ENCODE assay signal across 9 cellular contexts in genomic region chr3:172635588-172635987, GRCh38.
DNase-seq lines count a peak whose midpoint lies in the region; ATAC-seq, FAIRE-seq and TF ChIP-seq lines count a peak whose summit lies in the region.
"Had no signal": no experiment of that assay in that cellular context is flagged by ENCODE, and none has a peak within 500 bp of the region (broad histone marks: within the 10 kb centered on the region; RNA-seq: fewer than 3 reads in every experiment).

No MANE protein-coding gene starts in this region.

- H3K27ac ChIP-seq in coronary artery = no peak overlapping the region
- H3K27ac ChIP-seq: thoracic aorta had no signal

- peak; percentile 81 for ATAC-seq in GM19438 (IDR thresholded peaks at IDR 0.05; ENCODE audit: low read depth, unreplicated experiment)
- peak; percentile 94 for ATAC-seq in HG03354 (IDR thresholded peaks at IDR 0.05; ENCODE audit: poor library complexity, severe bottlenecking, unreplicated experiment)

- H3K4me3 Mint-ChIP-seq in endothelial cell (ENCODE audit: unreplicated experiment) = no peak overlapping the region

- H3K36me3 Mint-ChIP-seq in endothelial cell (ENCODE audit: low read depth, unreplicated experiment) = peaks cover 8% of the 10 kb centered on the region

- FAIRE-seq in bronchial epithelial cell (lab: Jason Lieb, UNC) = peak; percentile 77

- TF ChIP-seq CTCF in GM06990 (IDR thresholded peaks at IDR 0.05; ENCODE audit: insufficient read depth, low read length, poor library complexity, severe bottlenecking) (no peak), bronchial epithelial cell (IDR thresholded peaks at IDR 0.05; ENCODE audit: insufficient read depth, low read length, severe bottlenecking) (no peak), endothelial cell (IDR thresholded peaks at IDR 0.05; ENCODE audit: unreplicated experiment) (no peak), coronary artery (IDR thresholded peaks at IDR 0.05) (no peak)

- H3K27me3 ChIP-seq in GM06990 (replicated peaks; ENCODE audit: control insufficient read depth, insufficient read depth, low read length) (no peaks in the 10 kb centered on the region), bronchial epithelial cell (ENCODE audit: control insufficient read depth, insufficient read depth, low read length) (no peaks in the 10 kb centered on the region)

- peaks cover 8% of the 10 kb centered on the region for H3K4me1 Mint-ChIP-seq in endothelial cell (ENCODE audit: unreplicated experiment)

- no peak overlapping the region for H3K4me3 ChIP-seq in GM06990 (replicated peaks; ENCODE audit: low read depth, low read length)
- no peak overlapping the region for H3K4me3 ChIP-seq in bronchial epithelial cell (ENCODE audit: low read depth, low read length)
- no peak overlapping the region for H3K4me3 ChIP-seq in coronary artery
- H3K4me3 ChIP-seq: thoracic aorta had no signal

- H3K27ac Mint-ChIP-seq in endothelial cell (ENCODE audit: unreplicated experiment) = no peak overlapping the region

- DNase-seq in GM06990 (ENCODE audit: extremely low read depth, insufficient read length) (peak; percentile 15), bronchial epithelial cell (ENCODE audit: low read depth) (peak; percentile 90), endothelial cell (ENCODE audit: low spot score) (no peak), coronary artery (ENCODE audit: low spot score) (no peak)
- DNase-seq in stimulated activated CD4-positive, alpha-beta T cell treated with anti-CD3 and anti-CD28 coated beads, Interleukin-4, amount 100 ng/mL, for 4 hours = no peak
- DNase-seq in activated CD4-positive, alpha-beta T cell treated with anti-CD3 and anti-CD28 coated beads for 48 hours = no peak

- H3K9me3 Mint-ChIP-seq in endothelial cell (ENCODE audit: unreplicated experiment) = no peaks in the 10 kb centered on the region

- no peaks in the 10 kb centered on the region for H3K27me3 Mint-ChIP-seq in endothelial cell (ENCODE audit: unreplicated experiment)

- H3K36me3 ChIP-seq in GM06990 (ENCODE audit: control insufficient read depth, insufficient read depth, low read length) (no peaks in the 10 kb centered on the region; the same call in none of the 2 replicates), bronchial epithelial cell (ENCODE audit: control insufficient read depth, insufficient read depth, low read length) (peaks cover 4% of the 10 kb centered on the region)
- H3K36me3 ChIP-seq: thoracic aorta had no signal

Comparison
In these comparisons a context has a peak if more than half of its experiments do, and no peak if none do; other contexts are left out.
1. DNase-seq: peak in GM06990 (single experiment) and bronchial epithelial cell (single experiment); none in endothelial cell (single experiment), stimulated activated CD4-positive, alpha-beta T cell treated with anti-CD3 and anti-CD28 coated beads, Interleukin-4, amount 100 ng/mL, for 4 hours (0 of 2), activated CD4-positive, alpha-beta T cell treated with anti-CD3 and anti-CD28 coated beads for 48 hours (single experiment) and coronary artery (single experiment).